1 cellular context compared by ENCODE assay signal in genomic region chr2:1974391-1974790, GRCh38.
TF ChIP-seq lines count a peak whose summit lies in the region.

No MANE protein-coding gene starts in this region.

TF ChIP-seq in SK-N-SH treated with all-trans-retinoic acid at 6 μM for 48 hours, 23 proteins besides CTCF, POLR2A, EP300 and RAD21 (continued from another document):
- TF ChIP-seq PATZ1 (CRISPR knock-in tag; IDR thresholded peaks at IDR 0.05; ENCODE audit: borderline replicate concordance) (no peak), BACH2 (CRISPR knock-in tag; IDR thresholded peaks at IDR 0.05; ENCODE audit: borderline replicate concordance) (no peak), POU6F1 (CRISPR knock-in tag; IDR thresholded peaks at IDR 0.05; ENCODE audit: borderline replicate concordance, low read depth) (no peak)
TF ChIP-seq in SK-N-SH treated with all-trans-retinoic acid at 6 μM for 48 hours: peak in this region for 1.
